1 cellular context compared by ENCODE assay signal in the genomic region with DNA sequence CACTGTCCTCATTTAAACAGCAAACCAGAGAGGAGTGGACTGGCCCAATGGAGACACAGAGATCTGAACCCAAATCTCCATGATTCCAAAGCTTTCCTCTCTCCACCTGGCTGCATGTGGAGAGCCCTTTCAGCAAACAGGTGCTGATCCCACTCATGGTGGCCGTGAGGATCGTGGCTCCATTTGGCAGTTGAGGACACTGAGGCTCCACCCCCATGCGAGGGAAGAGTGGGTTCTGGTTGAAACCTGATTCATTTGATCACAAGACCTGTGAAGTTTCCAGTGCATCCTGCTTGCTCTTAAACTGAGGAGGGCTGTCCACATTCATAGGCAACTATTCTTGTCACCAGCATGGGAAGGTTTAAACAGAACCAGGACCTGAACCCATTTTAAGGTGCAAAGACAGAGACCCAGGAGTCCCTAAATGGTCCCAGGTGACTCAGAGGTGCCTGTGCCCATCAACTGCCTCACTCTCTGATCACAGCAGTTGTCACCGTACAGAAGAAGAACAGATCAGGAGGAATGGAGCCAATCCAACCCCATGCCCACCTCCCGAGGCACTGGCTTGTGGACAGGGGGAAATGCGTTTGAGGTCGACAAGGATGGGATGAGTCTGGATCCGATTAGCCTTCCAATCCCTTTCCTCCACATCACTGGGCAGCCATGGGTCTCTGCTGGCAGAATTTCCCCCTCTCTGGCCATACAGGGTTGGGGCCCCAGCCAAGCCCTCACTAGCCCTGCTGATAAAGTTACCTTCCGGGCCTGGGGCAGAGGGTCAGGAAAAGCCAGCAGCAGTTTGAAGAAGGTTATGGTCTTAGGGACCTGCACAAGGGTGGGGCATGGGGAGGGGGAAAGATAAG.
TF ChIP-seq lines count a peak whose summit lies in the region.

No MANE protein-coding gene starts in this region.

TF ChIP-seq in SK-N-SH treated with all-trans-retinoic acid at 6 μM for 48 hours, 23 proteins besides CTCF, POLR2A, EP300 and RAD21 (continued from another document):
- TF ChIP-seq, protein P1, sequence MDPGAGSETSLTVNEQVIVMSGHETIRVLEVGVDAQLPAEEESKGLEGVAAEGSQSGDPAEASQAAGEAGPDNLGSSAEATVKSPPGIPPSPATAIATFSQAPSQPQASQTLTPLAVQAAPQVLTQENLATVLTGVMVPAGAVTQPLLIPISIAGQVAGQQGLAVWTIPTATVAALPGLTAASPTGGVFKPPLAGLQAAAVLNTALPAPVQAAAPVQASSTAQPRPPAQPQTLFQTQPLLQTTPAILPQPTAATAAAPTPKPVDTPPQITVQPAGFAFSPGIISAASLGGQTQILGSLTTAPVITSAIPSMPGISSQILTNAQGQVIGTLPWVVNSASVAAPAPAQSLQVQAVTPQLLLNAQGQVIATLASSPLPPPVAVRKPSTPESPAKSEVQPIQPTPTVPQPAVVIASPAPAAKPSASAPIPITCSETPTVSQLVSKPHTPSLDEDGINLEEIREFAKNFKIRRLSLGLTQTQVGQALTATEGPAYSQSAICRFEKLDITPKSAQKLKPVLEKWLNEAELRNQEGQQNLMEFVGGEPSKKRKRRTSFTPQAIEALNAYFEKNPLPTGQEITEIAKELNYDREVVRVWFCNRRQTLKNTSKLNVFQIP (CRISPR knock-in tag; IDR thresholded peaks at IDR 0.05; ENCODE audit: borderline replicate concordance, low read depth) = no peak
- TF ChIP-seq ARNTL (CRISPR knock-in tag; IDR thresholded peaks at IDR 0.05; ENCODE audit: borderline replicate concordance, low read depth) (no peak), ZNF8 (CRISPR knock-in tag; IDR thresholded peaks at IDR 0.05) (no peak), OSR1 (CRISPR knock-in tag; IDR thresholded peaks at IDR 0.05) (no peak)
